1 cellular context compared by ENCODE assay signal in genomic region chr2:169718930-169719504, GRCh38.
TF ChIP-seq lines count a peak whose summit lies in the region.

No MANE protein-coding gene starts in this region.

TF ChIP-seq in HepG2, 621 proteins besides CTCF, POLR2A, EP300 and RAD21 (continued from another document):
- TF ChIP-seq, protein P1, sequence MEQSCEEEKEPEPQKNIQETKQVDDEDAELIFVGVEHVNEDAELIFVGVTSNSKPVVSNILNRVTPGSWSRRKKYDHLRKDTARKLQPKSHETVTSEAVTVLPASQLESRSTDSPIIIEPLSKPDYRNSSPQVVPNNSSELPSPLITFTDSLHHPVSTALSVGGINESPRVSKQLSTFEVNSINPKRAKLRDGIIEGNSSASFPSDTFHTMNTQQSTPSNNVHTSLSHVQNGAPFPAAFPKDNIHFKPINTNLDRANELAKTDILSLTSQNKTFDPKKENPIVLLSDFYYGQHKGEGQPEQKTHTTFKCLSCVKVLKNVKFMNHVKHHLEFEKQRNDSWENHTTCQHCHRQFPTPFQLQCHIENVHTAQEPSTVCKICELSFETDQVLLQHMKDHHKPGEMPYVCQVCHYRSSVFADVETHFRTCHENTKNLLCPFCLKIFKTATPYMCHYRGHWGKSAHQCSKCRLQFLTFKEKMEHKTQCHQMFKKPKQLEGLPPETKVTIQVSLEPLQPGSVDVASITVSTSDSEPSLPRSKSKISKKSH (CRISPR knock-in tag; IDR thresholded peaks at IDR 0.05; ENCODE audit: borderline replicate concordance): no peak
- TF ChIP-seq TIGD3 (CRISPR knock-in tag; IDR thresholded peaks at IDR 0.05; ENCODE audit: borderline replicate concordance): no peak
- no peak for TF ChIP-seq ZNF557 (CRISPR knock-in tag; IDR thresholded peaks at IDR 0.05)
- TF ChIP-seq, protein P2, sequence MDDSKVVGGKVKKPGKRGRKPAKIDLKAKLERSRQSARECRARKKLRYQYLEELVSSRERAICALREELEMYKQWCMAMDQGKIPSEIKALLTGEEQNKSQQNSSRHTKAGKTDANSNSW (CRISPR knock-in tag; IDR thresholded peaks at IDR 0.05; ENCODE audit: borderline replicate concordance): no peak
- TF ChIP-seq TFAP4 (IDR thresholded peaks at IDR 0.05; ENCODE audit: borderline replicate concordance, low read depth): no peak
- TF ChIP-seq SOX5 (CRISPR knock-in tag; IDR thresholded peaks at IDR 0.05; ENCODE audit: borderline replicate concordance): peak; percentile 49; the same call in 1 of the 2 replicates
- no peak for TF ChIP-seq FOXP1 (IDR thresholded peaks at IDR 0.05)
- peak; percentile 37; the same call in 1 of the 2 replicates for TF ChIP-seq FOXP1 (CRISPR knock-in tag; IDR thresholded peaks at IDR 0.05)
- no peak for TF ChIP-seq REL (CRISPR knock-in tag; conservative IDR thresholded peaks at IDR 0.05)
- 0 out of 2 replicates have a peak, but pooled peaks have one; percentile 14 for TF ChIP-seq MED1 (CRISPR knock-in tag; IDR thresholded peaks at IDR 0.05)
- TF ChIP-seq ZNF572 (CRISPR knock-in tag; IDR thresholded peaks at IDR 0.05): no peak
- TF ChIP-seq ZC3H4 (CRISPR knock-in tag; IDR thresholded peaks at IDR 0.05; ENCODE audit: borderline replicate concordance): no peak
- no peak for TF ChIP-seq KDM5B (CRISPR knock-in tag; IDR thresholded peaks at IDR 0.05; ENCODE audit: borderline replicate concordance)
- TF ChIP-seq, protein P3, sequence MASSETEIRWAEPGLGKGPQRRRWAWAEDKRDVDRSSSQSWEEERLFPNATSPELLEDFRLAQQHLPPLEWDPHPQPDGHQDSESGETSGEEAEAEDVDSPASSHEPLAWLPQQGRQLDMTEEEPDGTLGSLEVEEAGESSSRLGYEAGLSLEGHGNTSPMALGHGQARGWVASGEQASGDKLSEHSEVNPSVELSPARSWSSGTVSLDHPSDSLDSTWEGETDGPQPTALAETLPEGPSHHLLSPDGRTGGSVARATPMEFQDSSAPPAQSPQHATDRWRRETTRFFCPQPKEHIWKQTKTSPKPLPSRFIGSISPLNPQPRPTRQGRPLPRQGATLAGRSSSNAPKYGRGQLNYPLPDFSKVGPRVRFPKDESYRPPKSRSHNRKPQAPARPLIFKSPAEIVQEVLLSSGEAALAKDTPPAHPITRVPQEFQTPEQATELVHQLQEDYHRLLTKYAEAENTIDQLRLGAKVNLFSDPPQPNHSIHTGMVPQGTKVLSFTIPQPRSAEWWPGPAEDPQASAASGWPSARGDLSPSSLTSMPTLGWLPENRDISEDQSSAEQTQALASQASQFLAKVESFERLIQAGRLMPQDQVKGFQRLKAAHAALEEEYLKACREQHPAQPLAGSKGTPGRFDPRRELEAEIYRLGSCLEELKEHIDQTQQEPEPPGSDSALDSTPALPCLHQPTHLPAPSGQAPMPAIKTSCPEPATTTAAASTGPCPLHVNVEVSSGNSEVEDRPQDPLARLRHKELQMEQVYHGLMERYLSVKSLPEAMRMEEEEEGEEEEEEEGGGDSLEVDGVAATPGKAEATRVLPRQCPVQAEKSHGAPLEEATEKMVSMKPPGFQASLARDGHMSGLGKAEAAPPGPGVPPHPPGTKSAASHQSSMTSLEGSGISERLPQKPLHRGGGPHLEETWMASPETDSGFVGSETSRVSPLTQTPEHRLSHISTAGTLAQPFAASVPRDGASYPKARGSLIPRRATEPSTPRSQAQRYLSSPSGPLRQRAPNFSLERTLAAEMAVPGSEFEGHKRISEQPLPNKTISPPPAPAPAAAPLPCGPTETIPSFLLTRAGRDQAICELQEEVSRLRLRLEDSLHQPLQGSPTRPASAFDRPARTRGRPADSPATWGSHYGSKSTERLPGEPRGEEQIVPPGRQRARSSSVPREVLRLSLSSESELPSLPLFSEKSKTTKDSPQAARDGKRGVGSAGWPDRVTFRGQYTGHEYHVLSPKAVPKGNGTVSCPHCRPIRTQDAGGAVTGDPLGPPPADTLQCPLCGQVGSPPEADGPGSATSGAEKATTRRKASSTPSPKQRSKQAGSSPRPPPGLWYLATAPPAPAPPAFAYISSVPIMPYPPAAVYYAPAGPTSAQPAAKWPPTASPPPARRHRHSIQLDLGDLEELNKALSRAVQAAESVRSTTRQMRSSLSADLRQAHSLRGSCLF (CRISPR knock-in tag; IDR thresholded peaks at IDR 0.05; ENCODE audit: borderline replicate concordance): no peak
- no peak for TF ChIP-seq HES4 (CRISPR knock-in tag; IDR thresholded peaks at IDR 0.05; ENCODE audit: borderline replicate concordance)
- TF ChIP-seq ZNF816 (CRISPR knock-in tag; IDR thresholded peaks at IDR 0.05; ENCODE audit: borderline replicate concordance): no peak
- no peak for TF ChIP-seq SMARCE1 (IDR thresholded peaks at IDR 0.05; ENCODE audit: borderline replicate concordance)
- TF ChIP-seq ZNF121 (CRISPR knock-in tag; IDR thresholded peaks at IDR 0.05): no peak
- no peak for TF ChIP-seq PHB2 (IDR thresholded peaks at IDR 0.05; ENCODE audit: partially characterized antibody)
- no peak for TF ChIP-seq MZF1 (CRISPR knock-in tag; IDR thresholded peaks at IDR 0.05; ENCODE audit: borderline replicate concordance)
- TF ChIP-seq MXI1 (IDR thresholded peaks at IDR 0.05; ENCODE audit: borderline replicate concordance, low read depth, low read length): no peak; the same call in 2 of the 3 replicates
- TF ChIP-seq KAT7 (CRISPR knock-in tag; IDR thresholded peaks at IDR 0.05; ENCODE audit: borderline replicate concordance): no peak
- peak; percentile 19; the same call in 1 of the 2 replicates for TF ChIP-seq NCOA2 (CRISPR knock-in tag; IDR thresholded peaks at IDR 0.05)
- no peak for TF ChIP-seq ZNF598 (CRISPR knock-in tag; IDR thresholded peaks at IDR 0.05; ENCODE audit: borderline replicate concordance)
- TF ChIP-seq KDM6A (CRISPR knock-in tag; IDR thresholded peaks at IDR 0.05; ENCODE audit: low read depth): no peak
- no peak for TF ChIP-seq FOXO1 (CRISPR knock-in tag; IDR thresholded peaks at IDR 0.05)
- no peak for TF ChIP-seq KLF15 (CRISPR knock-in tag; IDR thresholded peaks at IDR 0.05; ENCODE audit: borderline replicate concordance)
- TF ChIP-seq ZBTB7A (CRISPR knock-in tag; IDR thresholded peaks at IDR 0.05): no peak
- TF ChIP-seq NFKB2 (CRISPR knock-in tag; IDR thresholded peaks at IDR 0.05; ENCODE audit: borderline replicate concordance): no peak
- no peak for TF ChIP-seq HMG20B (CRISPR knock-in tag; conservative IDR thresholded peaks at IDR 0.05)
- TF ChIP-seq ZBTB7B (CRISPR knock-in tag; IDR thresholded peaks at IDR 0.05): no peak
- no peak for TF ChIP-seq DMTF1 (CRISPR knock-in tag; IDR thresholded peaks at IDR 0.05)
- TF ChIP-seq KLF6 (CRISPR knock-in tag; IDR thresholded peaks at IDR 0.05): no peak
- no peak for TF ChIP-seq SP4 (CRISPR knock-in tag; IDR thresholded peaks at IDR 0.05)
- no peak for TF ChIP-seq ZNF446 (CRISPR knock-in tag; IDR thresholded peaks at IDR 0.05)
- no peak for TF ChIP-seq RORA (CRISPR knock-in tag; IDR thresholded peaks at IDR 0.05)
